ENCODE assay signal across 8 cellular contexts in genomic region chr19:1651061-1651547, GRCh38.
A peak's percentile ranks its signal among the peaks of the same experiment; 100 is the strongest.
DNase-seq lines count a peak whose midpoint lies in the region; ATAC-seq and TF ChIP-seq lines count a peak whose summit lies in the region.

No MANE protein-coding gene starts in this region.

- no peaks in the 10 kb centered on the region for H3K27me3 Mint-ChIP-seq in activated naive CD8-positive, alpha-beta T cell treated with anti-CD3 and anti-CD28 coated beads, Interleukin-2, amount 50 U/mL, for 24 hours

- in situ Hi-C loops in GM13976 (cut with MboI; ENCODE audit: low sequenced_read_pairs, unreplicated experiment): no loop called here

- peak; percentile 75 for DNase-seq in GM13976 (ENCODE audit: low spot score)
- peak; percentile 76 for DNase-seq in activated naive CD8-positive, alpha-beta T cell treated with anti-CD3 and anti-CD28 coated beads, Interleukin-2, amount 50 U/mL, for 24 hours
- DNase-seq in left kidney (ENCODE audit: low read depth, low spot score): peak; percentile 78
- peak; percentile 30 for DNase-seq in stimulated activated CD8-positive, alpha-beta memory T cell treated with anti-CD3 and anti-CD28 coated beads, Interleukin-15, amount 100 ng/mL, for 1 hour (ENCODE audit: low read depth)
- DNase-seq in NCI-H2107 (lab: John Stamatoyannopoulos, UW): no peak

- H3K27ac Mint-ChIP-seq in activated naive CD8-positive, alpha-beta T cell treated with anti-CD3 and anti-CD28 coated beads, Interleukin-2, amount 50 U/mL, for 24 hours: peak overlapping the region; percentile 94

- no peak for TF ChIP-seq CTCF in GM13976 (IDR thresholded peaks at IDR 0.05; ENCODE audit: borderline replicate concordance, control extremely low read depth, extremely low read depth, insufficient read depth, missing control alignments)

- no peaks in the 10 kb centered on the region for H3K36me3 Mint-ChIP-seq in activated naive CD8-positive, alpha-beta T cell treated with anti-CD3 and anti-CD28 coated beads, Interleukin-2, amount 50 U/mL, for 24 hours (ENCODE audit: low read depth)

- TF ChIP-seq POLR2A in Raji (IDR thresholded peaks at IDR 0.05; ENCODE audit: insufficient read depth, low read depth, low read length): peak; percentile 34

- no peak for ATAC-seq in activated naive CD8-positive, alpha-beta T cell treated with anti-CD3 and anti-CD28 coated beads, Interleukin-2, amount 50 U/mL, for 24 hours
- ATAC-seq in HG03521 (IDR thresholded peaks at IDR 0.05; ENCODE audit: unreplicated experiment) (no peak), HG03354 (IDR thresholded peaks at IDR 0.05; ENCODE audit: poor library complexity, severe bottlenecking, unreplicated experiment) (no peak)

- H3K9me3 Mint-ChIP-seq in activated naive CD8-positive, alpha-beta T cell treated with anti-CD3 and anti-CD28 coated beads, Interleukin-2, amount 50 U/mL, for 24 hours: no peaks in the 10 kb centered on the region

- H3K4me3 Mint-ChIP-seq in activated naive CD8-positive, alpha-beta T cell treated with anti-CD3 and anti-CD28 coated beads, Interleukin-2, amount 50 U/mL, for 24 hours: peak overlapping the region; percentile 92

- peaks cover 37% of the 10 kb centered on the region for H3K4me1 Mint-ChIP-seq in activated naive CD8-positive, alpha-beta T cell treated with anti-CD3 and anti-CD28 coated beads, Interleukin-2, amount 50 U/mL, for 24 hours
